In the genomic region with DNA sequence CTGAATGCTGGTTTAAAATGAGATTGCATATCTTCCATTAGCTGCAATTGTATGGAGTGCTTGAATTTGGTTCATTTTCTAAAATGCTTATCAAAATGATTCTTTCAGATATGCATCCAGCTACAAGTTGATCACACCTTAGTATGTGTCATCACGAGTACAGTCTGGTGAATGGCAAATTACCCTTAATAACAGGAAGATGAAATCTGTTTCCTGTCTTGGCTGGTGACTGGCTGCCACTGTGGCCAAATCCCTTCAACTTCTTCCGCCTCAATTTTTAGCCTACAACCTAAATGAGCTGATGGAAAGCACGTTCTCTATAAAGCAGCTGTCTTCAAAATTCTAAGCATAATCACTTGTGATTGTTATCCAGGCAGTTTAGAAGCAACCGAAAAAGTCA, we compare ENCODE assay signal across 27 cellular contexts.
"Had no signal": no experiment of that assay in that cellular context is flagged by ENCODE, and none has a peak within 500 bp of the region (broad histone marks: within the 10 kb centered on the region; RNA-seq: fewer than 3 reads in every experiment).

No MANE protein-coding gene starts in this region.

- FAIRE-seq: bronchial epithelial cell, endometrium, pancreas, small intestine, urothelium cell line had no signal

- ATAC-seq: activated CD8-positive, alpha-beta memory T cell treated with anti-CD3 and anti-CD28 coated beads, Interleukin-2, amount 10 ng/mL, durations not matched to agents 7 days and 5 days; naive thymus-derived CD8-positive, alpha-beta T cell; pancreas; stimulated activated effector memory CD8-positive, alpha-beta T cell treated with anti-CD3 and anti-CD28 coated beads, Interleukin-12 subunit alpha, Interleukin-12 subunit beta, amount 100 ng/mL, for 72 hours; T-helper 17 cell had no signal

- H3K27me3 ChIP-seq: pancreas, sigmoid colon had no signal

- H3K4me3 ChIP-seq: pancreas, prostate gland, sigmoid colon, thoracic aorta had no signal

- H3K27ac ChIP-seq: pancreas, prostate gland, sigmoid colon, thoracic aorta had no signal

- H3K9me3 ChIP-seq: pancreas, prostate gland, sigmoid colon, thoracic aorta had no signal

- H3K4me1 ChIP-seq: pancreas, prostate gland, sigmoid colon had no signal

- DNase-seq: activated CD4-positive, alpha-beta memory T cell treated with anti-CD3 and anti-CD28 coated beads, Interleukin-2, amount 10 ng/mL, durations not matched to agents 7 days and 5 days; activated CD4-positive, alpha-beta T cell treated with anti-CD3 and anti-CD28 coated beads for 1 hour; activated CD4-positive, alpha-beta T cell treated with anti-CD3 and anti-CD28 coated beads, Interleukin-2, amount 10 ng/mL, durations not matched to agents 7 days and 5 days; activated CD8-positive, alpha-beta memory T cell treated with anti-CD3 and anti-CD28 coated beads, Interleukin-2, amount 10 ng/mL, durations not matched to agents 7 days and 5 days; activated naive CD4-positive, alpha-beta T cell; activated T-cell treated with anti-CD3 and anti-CD28 coated beads, Interleukin-2, amount 50 U/mL, for 48 hours; effector CD8-positive, alpha-beta T cell; erythroblast; head of caudate nucleus; hippocampal formation; mesenchymal stem cell; naive thymus-derived CD8-positive, alpha-beta T cell; nucleus accumbens; pancreas; retina; sigmoid colon; small intestine; stimulated activated CD4-positive, alpha-beta T cell treated with anti-CD3 and anti-CD28 coated beads, Interleukin-4, amount 100 ng/mL, for 24 hours; T-helper 17 cell; T1000; trophoblast cell had no signal

- H3K36me3 ChIP-seq: pancreas, prostate gland, sigmoid colon, thoracic aorta had no signal
